16 cellular contexts compared by ENCODE assay signal in genomic region chr17:19407601-19408380, GRCh38. TPM values are rescaled to one million over a fixed set of nuclear protein-coding genes. Genes with fewer than 3 reads are reported as not detected.
DNase-seq lines count a peak whose midpoint lies in the region; ATAC-seq, FAIRE-seq and TF ChIP-seq lines count a peak whose summit lies in the region.
"Had no signal": no experiment of that assay in that cellular context is flagged by ENCODE, and none has a peak within 500 bp of the region (broad histone marks: within the 10 kb centered on the region; RNA-seq: fewer than 3 reads in every experiment).

No MANE protein-coding gene starts in this region.

- no peaks in the 10 kb centered on the region for H3K9me3 Mint-ChIP-seq in stimulated activated effector memory CD8-positive, alpha-beta T cell treated with anti-CD3 and anti-CD28 coated beads, Interleukin-12 subunit alpha, Interleukin-12 subunit beta, amount 100 ng/mL, for 72 hours
- H3K9me3 Mint-ChIP-seq: CD8-positive, alpha-beta memory T cell; HFFc6 had no signal

- WGBS in mesenchymal stem cell, result 96% methylated on average over 10 of the region's 10 CpGs
- WGBS in smooth muscle cell (ENCODE audit: low lambda C conversion rate), result 93% methylated on average over 10 of the region's 10 CpGs
- 95 to 100% methylated on average over 5 to 10 of the region's 10 CpGs for WGBS in testis, 2 donors

- TF ChIP-seq POLR2A in testis (IDR thresholded peaks at IDR 0.05), result no peak

- no peaks in the 10 kb centered on the region for H3K36me3 Mint-ChIP-seq in stimulated activated effector memory CD8-positive, alpha-beta T cell treated with anti-CD3 and anti-CD28 coated beads, Interleukin-12 subunit alpha, Interleukin-12 subunit beta, amount 100 ng/mL, for 72 hours

- H3K27me3 ChIP-seq in WERI-Rb-1 (ENCODE audit: insufficient read depth, low read depth, severe bottlenecking) (no peaks in the 10 kb centered on the region), mesenchymal stem cell (ENCODE audit: control insufficient read depth in 1 of 2, insufficient read depth in 1 of 2, low read length in 2 of 2) (peaks cover 0 to 9% of the 10 kb centered on the region in 2 experiments), smooth muscle cell (ENCODE audit: low read depth) (no peaks in the 10 kb centered on the region), testis (no peaks in the 10 kb centered on the region)
- H3K27me3 ChIP-seq: BLaER1 had no signal

- no peaks in the 10 kb centered on the region for H3K36me3 ChIP-seq in WERI-Rb-1
- H3K36me3 ChIP-seq in mesenchymal stem cell (ENCODE audit: control insufficient read depth in 1 of 2, insufficient read depth in 2 of 2, low read depth in 1 of 2, low read length in 2 of 2), result no peaks in the 10 kb centered on the region
- H3K36me3 ChIP-seq in smooth muscle cell (ENCODE audit: low read depth), result no peaks in the 10 kb centered on the region
- H3K36me3 ChIP-seq in testis (ENCODE audit: low read depth, missing control alignments), result no peaks in the 10 kb centered on the region
- H3K36me3 ChIP-seq: BLaER1 had no signal

- H3K9ac ChIP-seq in mesenchymal stem cell (ENCODE audit: low read length) (no peak overlapping the region), smooth muscle cell (ENCODE audit: low read depth) (no peak overlapping the region)
- H3K9ac ChIP-seq: BLaER1, GM23248 had no signal

- H3K79me2 ChIP-seq in smooth muscle cell (ENCODE audit: low read depth), result no peaks in the 10 kb centered on the region

- ATAC-seq in stimulated activated effector memory CD8-positive, alpha-beta T cell treated with anti-CD3 and anti-CD28 coated beads, Interleukin-12 subunit alpha, Interleukin-12 subunit beta, amount 100 ng/mL, for 72 hours, result no peak

- H3F3A ChIP-seq in smooth muscle cell (ENCODE audit: low read depth), result peaks cover 9% of the 10 kb centered on the region

- H3K4me1 ChIP-seq in mesenchymal stem cell (ENCODE audit: control insufficient read depth, insufficient read depth, low read depth, low read length) (peaks cover 17% of the 10 kb centered on the region), smooth muscle cell (ENCODE audit: low read depth) (peaks cover 10% of the 10 kb centered on the region), testis (no peaks in the 10 kb centered on the region)
- H3K4me1 ChIP-seq: BLaER1, Caco-2 had no signal

- H4K20me1 ChIP-seq in smooth muscle cell (ENCODE audit: low read depth), result no peaks in the 10 kb centered on the region
- H4K20me1 ChIP-seq: BLaER1 had no signal

- no peaks in the 10 kb centered on the region for H3K9me3 ChIP-seq in WERI-Rb-1 (ENCODE audit: severe bottlenecking)
- H3K9me3 ChIP-seq in mesenchymal stem cell (ENCODE audit: control insufficient read depth, low read length), result no peaks in the 10 kb centered on the region
- H3K9me3 ChIP-seq in smooth muscle cell (replicated peaks; ENCODE audit: low read depth), result no peaks in the 10 kb centered on the region
- no peaks in the 10 kb centered on the region for H3K9me3 ChIP-seq in testis
- H3K9me3 ChIP-seq: BLaER1, Caco-2 had no signal

- no peak overlapping the region for H3K4me3 ChIP-seq in WERI-Rb-1 (ENCODE audit: low read depth, low read length)
- H3K4me3 ChIP-seq in mesenchymal stem cell (ENCODE audit: insufficient read depth in 1 of 2, low read depth in 1 of 2, low read length in 2 of 2), result no peak overlapping the region
- H3K4me3 ChIP-seq in smooth muscle cell, result no peak overlapping the region
- H3K4me3 ChIP-seq in testis, result no peak overlapping the region
- H3K4me3 ChIP-seq: BLaER1, GM23248 had no signal

- H3K27ac Mint-ChIP-seq in stimulated activated effector memory CD8-positive, alpha-beta T cell treated with anti-CD3 and anti-CD28 coated beads, Interleukin-12 subunit alpha, Interleukin-12 subunit beta, amount 100 ng/mL, for 72 hours, result no peak overlapping the region
- H3K27ac Mint-ChIP-seq: HFFc6 had no signal

- H2BK120ac ChIP-seq in mesenchymal stem cell (ENCODE audit: low read depth, low read length), result no peak overlapping the region

- H2AFZ ChIP-seq in mesenchymal stem cell (ENCODE audit: low read depth, low read length) (no peak overlapping the region), smooth muscle cell (ENCODE audit: low read depth) (no peak overlapping the region)
- H2AFZ ChIP-seq: GM23248 had no signal

- H2BK12ac ChIP-seq in mesenchymal stem cell (ENCODE audit: low read length in 2 of 2), result no peak overlapping the region

- no peak overlapping the region for H2BK15ac ChIP-seq in mesenchymal stem cell (ENCODE audit: low read depth, poor library complexity, severe bottlenecking)

- H3K4me1 Mint-ChIP-seq in stimulated activated effector memory CD8-positive, alpha-beta T cell treated with anti-CD3 and anti-CD28 coated beads, Interleukin-12 subunit alpha, Interleukin-12 subunit beta, amount 100 ng/mL, for 72 hours, result no peaks in the 10 kb centered on the region
- H3K4me1 Mint-ChIP-seq: CD8-positive, alpha-beta memory T cell had no signal

- no peak overlapping the region for H3K14ac ChIP-seq in mesenchymal stem cell (ENCODE audit: low read length in 2 of 2)

- peak overlapping the region; percentile 15 for H2AK5ac ChIP-seq in mesenchymal stem cell (ENCODE audit: low read length, severe bottlenecking)

- no peak overlapping the region for H4K8ac ChIP-seq in mesenchymal stem cell (ENCODE audit: low read length)

- FAIRE-seq in D721Med (lab: Jason Lieb, UNC), result no peak
- no peak for FAIRE-seq in urothelium cell line (lab: Jason Lieb, UNC)
- FAIRE-seq: GM18507 had no signal

- H3K79me1 ChIP-seq in mesenchymal stem cell (replicated peaks; ENCODE audit: low read length, poor library complexity, severe bottlenecking), result no peaks in the 10 kb centered on the region

- no peak overlapping the region for H3K4ac ChIP-seq in mesenchymal stem cell (ENCODE audit: low read depth in 1 of 2, low read length in 2 of 2)

- H3K4me2 ChIP-seq in mesenchymal stem cell (ENCODE audit: low read length, poor library complexity, severe bottlenecking) (no peak overlapping the region), smooth muscle cell (no peak overlapping the region)
- H3K4me2 ChIP-seq: BLaER1 had no signal

- DNase-seq in D721Med (ENCODE audit: insufficient read length, low spot score) (peak; percentile 1), WERI-Rb-1 (no peak), mesenchymal stem cell (no peak), smooth muscle cell (lab: John Stamatoyannopoulos, UW; ENCODE audit: unreplicated experiment) (no peak), testis (no peak), urothelium cell line (ENCODE audit: low spot score) (no peak)
- DNase-seq in stimulated activated effector memory CD8-positive, alpha-beta T cell treated with anti-CD3 and anti-CD28 coated beads, Interleukin-12 subunit alpha, Interleukin-12 subunit beta, amount 100 ng/mL, for 72 hours (ENCODE audit: low spot score in 2 of 2), result no peak
- DNase-seq: 8988T; AML-193; CD8-positive, alpha-beta memory T cell; GM23248; HCEC 1CT; HFFc6 had no signal

- no peak overlapping the region for H2BK5ac ChIP-seq in mesenchymal stem cell (ENCODE audit: low read depth, low read length, poor library complexity, severe bottlenecking)

- H3K23ac ChIP-seq in mesenchymal stem cell (ENCODE audit: low read length in 2 of 2), result no peak overlapping the region

- TF ChIP-seq CTCF in D721Med (IDR thresholded peaks at IDR 0.05; ENCODE audit: insufficient read depth, missing control alignments) (no peak), WERI-Rb-1 (IDR thresholded peaks at IDR 0.05; ENCODE audit: low read depth, low read length) (no peak), smooth muscle cell (IDR thresholded peaks at IDR 0.05; ENCODE audit: borderline replicate concordance, insufficient read depth, poor library complexity, severe bottlenecking) (no peak), testis (IDR thresholded peaks at IDR 0.05) (no peak)

- intact Hi-C loops in testis (cut with DNase I; ENCODE audit: low total_unique reads), result no loop called here

- peak overlapping the region; percentile 47 for H3K27ac ChIP-seq in WERI-Rb-1
- H3K27ac ChIP-seq in mesenchymal stem cell (ENCODE audit: low read length, poor library complexity, severe bottlenecking), result no peak overlapping the region
- H3K27ac ChIP-seq in smooth muscle cell (ENCODE audit: low read depth), result peak overlapping the region; percentile 3
- no peak overlapping the region for H3K27ac ChIP-seq in testis
- H3K27ac ChIP-seq: BLaER1, GM23248 had no signal

- no peak overlapping the region for H3K18ac ChIP-seq in mesenchymal stem cell (ENCODE audit: low read depth in 1 of 2, low read length in 2 of 2)

- H4K91ac ChIP-seq in mesenchymal stem cell (ENCODE audit: low read length), result no peak overlapping the region

- no peak overlapping the region for H3K4me3 Mint-ChIP-seq in stimulated activated effector memory CD8-positive, alpha-beta T cell treated with anti-CD3 and anti-CD28 coated beads, Interleukin-12 subunit alpha, Interleukin-12 subunit beta, amount 100 ng/mL, for 72 hours
- H3K4me3 Mint-ChIP-seq: HFFc6 had no signal

RNA-seq across cellular contexts. Expression of gene RNF112, which starts 3.2 kb away (rescaled TPM):
- polyA plus RNA-seq in mesenchymal stem cell (2013, experiment 1 of 2), result 0.08 TPM
- polyA plus RNA-seq in mesenchymal stem cell (2013, experiment 2 of 2), result 0.08 TPM
- total RNA-seq in smooth muscle cell (4.6 and 7.4 TPM in 2 replicates), testis (1 to 10 TPM; 2.1 to 8.1 TPM)
- polyA plus RNA-seq in smooth muscle cell (3.5 and 7.2 TPM in 2 replicates), testis (ENCODE audit: insufficient read depth, low read depth, low replicate concordance) (4.6 TPM)
- total RNA-seq: Caco-2 had no signal
- polyA plus RNA-seq: CD8-positive, alpha-beta memory T cell had no signal

RNA-seq across cellular contexts. Expression of gene MFAP4, which starts 20.8 kb away (rescaled TPM):
- polyA plus RNA-seq in mesenchymal stem cell (2013, experiment 1 of 2), result 238 TPM
- polyA plus RNA-seq in mesenchymal stem cell (2013, experiment 2 of 2), result 237 TPM
- total RNA-seq in smooth muscle cell (580 and 618 TPM in 2 replicates), testis (10 to 100 TPM; 24.0 to 55.7 TPM)
- polyA plus RNA-seq in smooth muscle cell (960 and 1,738 TPM in 2 replicates), testis (ENCODE audit: insufficient read depth, low read depth, low replicate concordance) (108 TPM)
- total RNA-seq: Caco-2; CD8-positive, alpha-beta memory T cell had no signal
- polyA plus RNA-seq: CD8-positive, alpha-beta memory T cell had no signal

RNA-seq across cellular contexts. Expression of gene MAPK7, which starts 29.5 kb away (rescaled TPM):
- polyA plus RNA-seq in mesenchymal stem cell (2013, experiment 1 of 2), result 33.6 TPM
- polyA plus RNA-seq in mesenchymal stem cell (2013, experiment 2 of 2), result 30.7 TPM
- total RNA-seq in smooth muscle cell, result 9.1 and 14.7 TPM in 2 replicates
- 34.5 and 36.3 TPM in 2 replicates for polyA plus RNA-seq in smooth muscle cell
- total RNA-seq in testis, result 10 to 100 TPM; 49.7 to 65.4 TPM
- polyA plus RNA-seq in testis (ENCODE audit: insufficient read depth, low read depth, low replicate concordance), result 54.1 TPM

RNA-seq across cellular contexts. Expression of gene B9D1, which starts 45.3 kb away (rescaled TPM):
- 30.2 TPM for polyA plus RNA-seq in mesenchymal stem cell (2013, experiment 1 of 2)
- polyA plus RNA-seq in mesenchymal stem cell (2013, experiment 2 of 2), result 30.8 TPM
- total RNA-seq in smooth muscle cell (21.6 and 21.9 TPM in 2 replicates), testis (10 to 100 TPM; 42.1 to 59.9 TPM)
- polyA plus RNA-seq in smooth muscle cell (30.0 and 45.5 TPM in 2 replicates), testis (ENCODE audit: insufficient read depth, low read depth, low replicate concordance) (132 TPM)

Comparison
In these comparisons a context has a peak if more than half of its experiments do, and no peak if none do; other contexts are left out.
1. H3K27ac ChIP-seq: peak in WERI-Rb-1 (single experiment) and smooth muscle cell (single experiment); none in mesenchymal stem cell (single experiment) and testis (0 of 2).
2. RNA of gene MFAP4, which starts 20.8 kb away (total RNA-seq): 580 to 618 TPM in smooth muscle cell; 24.0 to 55.7 TPM in testis; every median in the first group is over 10 times any median in the second.